In genomic region chr15:36612063-36612788, GRCh38 we compare ENCODE assay signal across 13 cellular contexts. TPM values are rescaled to one million over a fixed set of nuclear protein-coding genes. Genes with fewer than 3 reads are reported as not detected.
DNase-seq lines count a peak whose midpoint lies in the region; ATAC-seq, FAIRE-seq and TF ChIP-seq lines count a peak whose summit lies in the region.
"Had no signal": no experiment of that assay in that cellular context is flagged by ENCODE, and none has a peak within 500 bp of the region (broad histone marks: within the 10 kb centered on the region; RNA-seq: fewer than 3 reads in every experiment).

No MANE protein-coding gene starts in this region.

- H3K9me3 Mint-ChIP-seq in activated naive CD8-positive, alpha-beta T cell treated with anti-CD3 and anti-CD28 coated beads, Interleukin-2, amount 50 U/mL, for 24 hours, result no peaks in the 10 kb centered on the region
- H3K9me3 Mint-ChIP-seq: natural killer cell; stimulated activated naive CD8-positive, alpha-beta T cell treated with anti-CD3 and anti-CD28 coated beads, Interleukin-15, Interleukin-2, amounts not matched to agents 100 ng/mL and 50 ng/mL, for 24 hours had no signal

- no peak overlapping the region for H3K4me3 Mint-ChIP-seq in activated naive CD8-positive, alpha-beta T cell treated with anti-CD3 and anti-CD28 coated beads, Interleukin-2, amount 50 U/mL, for 24 hours
- H3K4me3 Mint-ChIP-seq: activated CD4-positive, alpha-beta T cell treated with anti-CD3 and anti-CD28 coated beads for 36 hours; natural killer cell; stimulated activated naive CD8-positive, alpha-beta T cell treated with anti-CD3 and anti-CD28 coated beads, Interleukin-15, Interleukin-2, amounts not matched to agents 100 ng/mL and 50 ng/mL, for 24 hours had no signal

- WGBS in esophagus muscularis mucosa, result 94% methylated on average over 7 of the region's 7 CpGs

- no peaks in the 10 kb centered on the region for H4K20me1 ChIP-seq in endothelial cell of umbilical vein (replicated peaks; ENCODE audit: control insufficient read depth, extremely low read depth, insufficient read depth, low read length)

- TSS peak; percentile 83 for BruUV-seq in endothelial cell of umbilical vein (replicated peaks; lab: Mats Ljungman, UMichigan)

- peak overlapping the region; percentile 7 for H3K9ac ChIP-seq in endothelial cell of umbilical vein (replicated peaks; ENCODE audit: extremely low read depth, insufficient read depth, low read length)

- CTCF ChIA-PET in endothelial cell of umbilical vein (lab: Charles Lee), result interaction anchor here (0.8 to 1.3 kb wide), 2 partner anchors 11 to 13 kb away, joined by 3 read pairs; no protein-coding TSS in a partner anchor

- no peaks in the 10 kb centered on the region for H3K36me3 ChIP-seq in endothelial cell of umbilical vein (ENCODE audit: control insufficient read depth in 2 of 2, extremely low read depth in 1 of 2, insufficient read depth in 2 of 2, low read length in 2 of 2)
- no peaks in the 10 kb centered on the region for H3K36me3 ChIP-seq in esophagus muscularis mucosa
- no peaks in the 10 kb centered on the region for H3K36me3 ChIP-seq in uterus

- TF ChIP-seq POLR2A in endothelial cell of umbilical vein (IDR thresholded peaks at IDR 0.05; ENCODE audit: low read depth, low read length) (no peak), esophagus muscularis mucosa (IDR thresholded peaks at IDR 0.05; ENCODE audit: low read depth) (no peak), uterus (IDR thresholded peaks at IDR 0.05) (no peak)

- H3K4me1 Mint-ChIP-seq in activated naive CD8-positive, alpha-beta T cell treated with anti-CD3 and anti-CD28 coated beads, Interleukin-2, amount 50 U/mL, for 24 hours, result no peaks in the 10 kb centered on the region
- H3K4me1 Mint-ChIP-seq: activated CD4-positive, alpha-beta T cell treated with anti-CD3 and anti-CD28 coated beads for 36 hours; natural killer cell had no signal

- FAIRE-seq in endothelial cell of umbilical vein (lab: Jason Lieb, UNC), result peak; percentile 70

- POLR2A ChIA-PET in endothelial cell of umbilical vein (lab: Charles Lee), result no interaction called here

- peak overlapping the region; percentile 13 for H3K4me2 ChIP-seq in endothelial cell of umbilical vein (ENCODE audit: insufficient read depth, low read length)

- intact Hi-C loops in endothelial cell of umbilical vein (cut with micrococcal nuclease), result no loop called here
- intact Hi-C loops in esophagus muscularis mucosa (cut with DNase I), result no loop called here
- intact Hi-C loops in uterus (cut with DNase I; ENCODE audit: low total_unique reads), result no loop called here

- H3K27me3 Mint-ChIP-seq in activated naive CD8-positive, alpha-beta T cell treated with anti-CD3 and anti-CD28 coated beads, Interleukin-2, amount 50 U/mL, for 24 hours, result no peaks in the 10 kb centered on the region
- H3K27me3 Mint-ChIP-seq: activated CD4-positive, alpha-beta T cell treated with anti-CD3 and anti-CD28 coated beads for 36 hours; stimulated activated naive CD8-positive, alpha-beta T cell treated with anti-CD3 and anti-CD28 coated beads, Interleukin-15, Interleukin-2, amounts not matched to agents 100 ng/mL and 50 ng/mL, for 24 hours had no signal

- H3K4me3 ChIP-seq in endothelial cell of umbilical vein (replicated peaks in 1 of 3; ENCODE audit: insufficient read depth in 1 of 3, low read depth in 1 of 3, low read length in 3 of 3) (no peak overlapping the region), esophagus muscularis mucosa (no peak overlapping the region), uterus (no peak overlapping the region)

- H3K79me2 ChIP-seq in endothelial cell of umbilical vein (ENCODE audit: control insufficient read depth, insufficient read depth, low read length), result no peaks in the 10 kb centered on the region

- no peak for ATAC-seq in activated naive CD8-positive, alpha-beta T cell treated with anti-CD3 and anti-CD28 coated beads, Interleukin-2, amount 50 U/mL, for 24 hours
- ATAC-seq: activated CD4-positive, alpha-beta T cell treated with anti-CD3 and anti-CD28 coated beads for 36 hours; natural killer cell had no signal

- no peak for TF ChIP-seq CTCF in endothelial cell of umbilical vein (IDR thresholded peaks at IDR 0.05; ENCODE audit: extremely low read depth in 1 of 2, insufficient read depth in 1 of 2, low read depth in 1 of 2, low read length in 2 of 2)
- no peak for TF ChIP-seq CTCF in esophagus muscularis mucosa (IDR thresholded peaks at IDR 0.05)
- no peak for TF ChIP-seq CTCF in uterus (IDR thresholded peaks at IDR 0.05)

- H3K27me3 ChIP-seq in endothelial cell of umbilical vein (ENCODE audit: control insufficient read depth in 2 of 2, insufficient read depth in 2 of 2, low read length in 2 of 2) (no peaks in the 10 kb centered on the region), esophagus muscularis mucosa (no peaks in the 10 kb centered on the region), uterus (no peaks in the 10 kb centered on the region)

- peak overlapping the region; percentile 5 for H2AFZ ChIP-seq in endothelial cell of umbilical vein (ENCODE audit: low read depth, low read length)

- H3K27ac Mint-ChIP-seq in activated naive CD8-positive, alpha-beta T cell treated with anti-CD3 and anti-CD28 coated beads, Interleukin-2, amount 50 U/mL, for 24 hours, result no peak overlapping the region
- H3K27ac Mint-ChIP-seq: activated CD4-positive, alpha-beta T cell treated with anti-CD3 and anti-CD28 coated beads for 36 hours; natural killer cell; stimulated activated naive CD8-positive, alpha-beta T cell treated with anti-CD3 and anti-CD28 coated beads, Interleukin-15, Interleukin-2, amounts not matched to agents 100 ng/mL and 50 ng/mL, for 24 hours had no signal

- dilution Hi-C loops in endothelial cell of umbilical vein (cut with MboI; ENCODE audit: extremely low pct_ligation_motif_present, low sequenced_read_pairs), result no loop called here

- peak; percentile 96 for DNase-seq in EL
- DNase-seq in NCI-H226, result peak; percentile 3
- peak; percentile 49 for DNase-seq in endothelial cell of umbilical vein (ENCODE audit: low read depth, low spot score)
- peak; percentile 87 for DNase-seq in non-pigmented ciliary epithelial cell (ENCODE audit: low read depth)
- no peak for DNase-seq in esophagus muscularis mucosa (ENCODE audit: extremely low spot score)
- no peak for DNase-seq in activated naive CD8-positive, alpha-beta T cell treated with anti-CD3 and anti-CD28 coated beads, Interleukin-2, amount 50 U/mL, for 24 hours
- DNase-seq in KG1 (lab: John Stamatoyannopoulos, UW), result no peak
- no peak for DNase-seq in uterus
- DNase-seq: activated CD4-positive, alpha-beta T cell treated with anti-CD3 and anti-CD28 coated beads for 36 hours; cortex of kidney; natural killer cell; NCI-H446 had no signal

- TF ChIP-seq EP300 in esophagus muscularis mucosa (IDR thresholded peaks at IDR 0.05), result no peak

- H3K9me3 ChIP-seq in endothelial cell of umbilical vein (replicated peaks; ENCODE audit: control insufficient read depth, insufficient read depth, low read length), result no peaks in the 10 kb centered on the region
- H3K9me3 ChIP-seq in esophagus muscularis mucosa, result no peaks in the 10 kb centered on the region
- H3K9me3 ChIP-seq in uterus, result no peaks in the 10 kb centered on the region

- H3K9me1 ChIP-seq in endothelial cell of umbilical vein (replicated peaks; ENCODE audit: control insufficient read depth, extremely low read depth, insufficient read depth, low read length), result no peaks in the 10 kb centered on the region

- peaks cover 4% of the 10 kb centered on the region for H3K36me3 Mint-ChIP-seq in activated naive CD8-positive, alpha-beta T cell treated with anti-CD3 and anti-CD28 coated beads, Interleukin-2, amount 50 U/mL, for 24 hours (ENCODE audit: low read depth)
- H3K36me3 Mint-ChIP-seq: natural killer cell had no signal

- H3K27ac ChIP-seq in endothelial cell of umbilical vein (ENCODE audit: insufficient read depth, low read depth, low read length) (peak overlapping the region; percentile 73), esophagus muscularis mucosa (replicated peaks in 1 of 4) (no peak overlapping the region), uterus (no peak overlapping the region)

- H3K4me1 ChIP-seq in endothelial cell of umbilical vein (ENCODE audit: control insufficient read depth, extremely low read depth, insufficient read depth, low read length) (peaks cover 12% of the 10 kb centered on the region), esophagus muscularis mucosa (peaks cover 0 to 9% (median 0%) of the 10 kb centered on the region in 4 donors), uterus (peaks cover 0 to 4% of the 10 kb centered on the region in 2 donors)

TF ChIP-seq in endothelial cell of umbilical vein, 7 proteins besides CTCF, POLR2A, EP300 and RAD21:
- no peak for TF ChIP-seq MYC (IDR thresholded peaks at IDR 0.05; ENCODE audit: low read depth, low read length)
- no peak for TF ChIP-seq MAX (IDR thresholded peaks at IDR 0.05; ENCODE audit: insufficient read depth, insufficient read length)
- TF ChIP-seq FOS (IDR thresholded peaks at IDR 0.05; ENCODE audit: borderline replicate concordance, insufficient read depth, low read length), result peak; percentile 86
- no peak for TF ChIP-seq POLR2AphosphoS5 (IDR thresholded peaks at IDR 0.05; ENCODE audit: insufficient read depth, low read depth, low read length)
- peak; percentile 91 for TF ChIP-seq GATA2 (IDR thresholded peaks at IDR 0.05; ENCODE audit: insufficient read depth, insufficient read length, low read depth, low read length)
- no peak for TF ChIP-seq EZH2 (IDR thresholded peaks at IDR 0.05; ENCODE audit: borderline replicate concordance, low read depth, low read length, severe bottlenecking)
- TF ChIP-seq JUN (IDR thresholded peaks at IDR 0.05; ENCODE audit: borderline replicate concordance, insufficient read depth, insufficient read length, low read depth), result peak; percentile 53

RNA-seq across cellular contexts. Expression of gene CDIN1, which starts 32.8 kb away (rescaled TPM):
- total RNA-seq in endothelial cell of umbilical vein (8.9 and 11.0 TPM in 2 replicates), esophagus muscularis mucosa (10 to 100 TPM; 15.4 to 17.2 (median 16.7) TPM), uterus (10 to 100 TPM; 10.2 to 49.1 (median 25.2) TPM)
- polyA plus RNA-seq in endothelial cell of umbilical vein, result 5.1 and 6.4 TPM in 2 replicates
- 6.1 and 7.3 TPM in 2 replicates for polyA plus RNA-seq in endothelial cell of umbilical vein (2011; cell fraction: cytosol; rRNA removed)
- polyA plus RNA-seq in endothelial cell of umbilical vein (2011; cell fraction: nucleus; rRNA removed), result 17.1 and 18.1 TPM in 2 replicates
- 7.3 and 7.8 TPM in 2 replicates for polyA plus RNA-seq in endothelial cell of umbilical vein (2012)
- polyA minus RNA-seq in endothelial cell of umbilical vein, result 18.8 and 27.7 TPM in 2 replicates
- polyA minus RNA-seq in endothelial cell of umbilical vein (2011; cell fraction: cytosol; rRNA and poly(A)+ RNA removed), result 2.8 TPM
- polyA minus RNA-seq in endothelial cell of umbilical vein (2011; cell fraction: nucleus; rRNA and poly(A)+ RNA removed), result 33.1 and 40.8 TPM in 2 replicates

Comparison
In these comparisons a context has a peak if more than half of its experiments do, and no peak if none do; other contexts are left out.
1. DNase-seq: peak in EL (single experiment), NCI-H226 (single experiment), endothelial cell of umbilical vein (single experiment) and non-pigmented ciliary epithelial cell (single experiment); none in esophagus muscularis mucosa (single experiment), activated naive CD8-positive, alpha-beta T cell treated with anti-CD3 and anti-CD28 coated beads, Interleukin-2, amount 50 U/mL, for 24 hours (single experiment), KG1 (single experiment) and uterus (0 of 2).